24 cellular contexts compared by ENCODE assay signal in genomic region chr3:142115927-142116668, GRCh38. TPM values are rescaled to one million over a fixed set of nuclear protein-coding genes. Genes with fewer than 3 reads are reported as not detected.
A peak's percentile ranks its signal among the peaks of the same experiment; 100 is the strongest.
DNase-seq lines count a peak whose midpoint lies in the region; ATAC-seq and TF ChIP-seq lines count a peak whose summit lies in the region.
"Had no signal": no experiment of that assay in that cellular context is flagged by ENCODE, and none has a peak within 500 bp of the region (broad histone marks: within the 10 kb centered on the region; RNA-seq: fewer than 3 reads in every experiment).

No MANE protein-coding gene starts in this region.

- no peak overlapping the region for H3K4me3 Mint-ChIP-seq in CD8-positive, alpha-beta memory T cell
- H3K4me3 Mint-ChIP-seq: activated CD8-positive, alpha-beta memory T cell treated with anti-CD3 and anti-CD28 coated beads, Interleukin-2, amount 10 ng/mL, durations not matched to agents 7 days and 5 days; activated naive CD8-positive, alpha-beta T cell; effector memory CD8-positive, alpha-beta T cell; HFFc6; mesothelial cell of epicardium; neural progenitor cell; stimulated activated naive CD8-positive, alpha-beta T cell treated with anti-CD3 and anti-CD28 coated beads, Interleukin-15, amount 100 ng/mL, for 72 hours had no signal

- no peak for TF ChIP-seq CTCF in neutrophil (IDR thresholded peaks at IDR 0.05)

- peaks cover 43% of the 10 kb centered on the region for H3K4me1 ChIP-seq in adipocyte (ENCODE audit: control insufficient read depth, insufficient read depth, low read length)
- peaks cover 20 to 26% of the 10 kb centered on the region in 2 experiments for H3K4me1 ChIP-seq in neutrophil (ENCODE audit: control insufficient read depth in 1 of 2, insufficient read depth in 1 of 2, low read depth in 1 of 2, low read length in 1 of 2)
- H3K4me1 ChIP-seq in CD8-positive, alpha-beta memory T cell (ENCODE audit: insufficient read depth, low read length), result no peaks in the 10 kb centered on the region
- H3K4me1 ChIP-seq: body of pancreas had no signal

- H3K27ac ChIP-seq in neutrophil, result peak overlapping the region; percentile 57
- H3K27ac ChIP-seq in CD8-positive, alpha-beta memory T cell (ENCODE audit: low read depth, low read length), result no peak overlapping the region
- H3K27ac ChIP-seq: body of pancreas, left lung, neural progenitor cell, upper lobe of left lung had no signal

- H3K9me3 ChIP-seq in adipocyte (ENCODE audit: control insufficient read depth, low read length) (no peaks in the 10 kb centered on the region), neutrophil (no peaks in the 10 kb centered on the region)
- no peaks in the 10 kb centered on the region for H3K9me3 ChIP-seq in CD8-positive, alpha-beta memory T cell (ENCODE audit: low read length)
- H3K9me3 ChIP-seq: body of pancreas, left lung, upper lobe of left lung had no signal

- H3K36me3 ChIP-seq in adipocyte (ENCODE audit: control insufficient read depth, insufficient read depth, low read length, severe bottlenecking) (no peaks in the 10 kb centered on the region), neutrophil (no peaks in the 10 kb centered on the region)
- no peaks in the 10 kb centered on the region for H3K36me3 ChIP-seq in CD8-positive, alpha-beta memory T cell (ENCODE audit: insufficient read depth, low read length)
- H3K36me3 ChIP-seq: left lung, neural progenitor cell, upper lobe of left lung had no signal

- peaks cover 13 to 20% (median 19%) of the 10 kb centered on the region in 3 donors for H3K4me1 Mint-ChIP-seq in CD8-positive, alpha-beta memory T cell
- H3K4me1 Mint-ChIP-seq: activated CD8-positive, alpha-beta memory T cell treated with anti-CD3 and anti-CD28 coated beads, Interleukin-2, amount 10 ng/mL, durations not matched to agents 7 days and 5 days had no signal

- peaks cover 0 to 18% (median 2%) of the 10 kb centered on the region in 3 donors for H3K36me3 Mint-ChIP-seq in CD8-positive, alpha-beta memory T cell

- peak overlapping the region; percentile 48 for H3K9ac ChIP-seq in adipocyte (ENCODE audit: low read length)
- H3K9ac ChIP-seq: neural progenitor cell had no signal

- H3K9me3 Mint-ChIP-seq in CD8-positive, alpha-beta memory T cell, result no peaks in the 10 kb centered on the region
- H3K9me3 Mint-ChIP-seq: effector memory CD8-positive, alpha-beta T cell; HFFc6; stimulated activated naive CD8-positive, alpha-beta T cell treated with anti-CD3 and anti-CD28 coated beads, Interleukin-15, amount 100 ng/mL, for 72 hours had no signal

- H3K27me3 ChIP-seq in adipocyte (replicated peaks; ENCODE audit: control insufficient read depth, insufficient read depth, low read length) (no peaks in the 10 kb centered on the region), neutrophil (no peaks in the 10 kb centered on the region)
- no peaks in the 10 kb centered on the region for H3K27me3 ChIP-seq in CD8-positive, alpha-beta memory T cell (ENCODE audit: insufficient read depth, low read length, poor library complexity, severe bottlenecking)
- H3K27me3 ChIP-seq: body of pancreas, left lung, neural progenitor cell, upper lobe of left lung had no signal

- H3K27ac Mint-ChIP-seq in CD8-positive, alpha-beta memory T cell, result no peak overlapping the region
- H3K27ac Mint-ChIP-seq: activated CD8-positive, alpha-beta memory T cell treated with anti-CD3 and anti-CD28 coated beads, Interleukin-2, amount 10 ng/mL, durations not matched to agents 7 days and 5 days; activated naive CD8-positive, alpha-beta T cell; HFFc6; mesothelial cell of epicardium; neural progenitor cell; stimulated activated naive CD8-positive, alpha-beta T cell treated with anti-CD3 and anti-CD28 coated beads, Interleukin-15, amount 100 ng/mL, for 72 hours had no signal

- peak; percentile 37 for DNase-seq in ELF-1 (ENCODE audit: low read depth, low spot score)
- DNase-seq in M059J (ENCODE audit: low read depth), result peak; percentile 56
- DNase-seq in adipocyte (ENCODE audit: low read depth), result no peak
- no peak for DNase-seq in OCI-M1 (lab: John Stamatoyannopoulos, UW)
- DNase-seq in AG08396 (ENCODE audit: low spot score), result no peak
- DNase-seq in CD8-positive, alpha-beta memory T cell, result no peak
- DNase-seq: activated CD4-positive, alpha-beta T cell treated with anti-CD3 and anti-CD28 coated beads for 48 hours; activated CD8-positive, alpha-beta memory T cell treated with anti-CD3 and anti-CD28 coated beads, Interleukin-2, amount 10 ng/mL, durations not matched to agents 7 days and 5 days; body of pancreas; COR-L47; effector memory CD8-positive, alpha-beta T cell; HFFc6; NCI-H1694; NCI-H226; stimulated activated CD4-positive, alpha-beta T cell treated with anti-CD3 and anti-CD28 coated beads, Interleukin-4, amount 100 ng/mL, for 1 hour; stimulated activated naive CD8-positive, alpha-beta T cell treated with anti-CD3 and anti-CD28 coated beads, Interleukin-15, amount 100 ng/mL, for 72 hours; T-helper 1 cell had no signal

- no peaks in the 10 kb centered on the region for H3K27me3 Mint-ChIP-seq in CD8-positive, alpha-beta memory T cell
- H3K27me3 Mint-ChIP-seq: activated CD8-positive, alpha-beta memory T cell treated with anti-CD3 and anti-CD28 coated beads, Interleukin-2, amount 10 ng/mL, durations not matched to agents 7 days and 5 days; activated naive CD8-positive, alpha-beta T cell; effector memory CD8-positive, alpha-beta T cell; stimulated activated naive CD8-positive, alpha-beta T cell treated with anti-CD3 and anti-CD28 coated beads, Interleukin-15, amount 100 ng/mL, for 72 hours had no signal

- ATAC-seq in GM21367 (IDR thresholded peaks at IDR 0.05; ENCODE audit: unreplicated experiment), result no peak
- ATAC-seq: activated CD8-positive, alpha-beta memory T cell treated with anti-CD3 and anti-CD28 coated beads, Interleukin-2, amount 10 ng/mL, durations not matched to agents 7 days and 5 days; body of pancreas; effector memory CD8-positive, alpha-beta T cell; stimulated activated naive CD8-positive, alpha-beta T cell treated with anti-CD3 and anti-CD28 coated beads, Interleukin-15, amount 100 ng/mL, for 72 hours had no signal

- POLR2A ChIA-PET in CD8-positive, alpha-beta memory T cell (lab: Charles Lee), result no interaction called here

- CTCF ChIA-PET in CD8-positive, alpha-beta memory T cell (lab: Charles Lee), result no interaction called here

- H3K4me3 ChIP-seq in adipocyte (ENCODE audit: low read length), result no peak overlapping the region
- no peak overlapping the region for H3K4me3 ChIP-seq in neutrophil (ENCODE audit: low read depth in 1 of 2, low read length in 1 of 2)
- no peak overlapping the region for H3K4me3 ChIP-seq in CD8-positive, alpha-beta memory T cell (ENCODE audit: low read length)
- H3K4me3 ChIP-seq: body of pancreas, left lung, neural progenitor cell, upper lobe of left lung had no signal

RNA-seq across cellular contexts. Expression of gene TFDP2, which starts 33.2 kb away (rescaled TPM):
- 59.0 and 91.1 TPM in 2 replicates for total RNA-seq in M059J (2014; rRNA removed; shearing (Covaris generic))
- 10 to 100 TPM; 22.6 to 31.0 TPM for total RNA-seq in CD8-positive, alpha-beta memory T cell
- 38.3 TPM for polyA plus RNA-seq in CD8-positive, alpha-beta memory T cell

Comparison
In these comparisons a context has a peak if more than half of its experiments do, and no peak if none do; other contexts are left out.
1. DNase-seq: peak in ELF-1 (single experiment) and M059J (single experiment); none in adipocyte (single experiment), OCI-M1 (single experiment), AG08396 (single experiment) and CD8-positive, alpha-beta memory T cell (0 of 5).